11 cellular contexts compared by ENCODE assay signal in genomic region chr10:122152544-122152943, GRCh38.
DNase-seq lines count a peak whose midpoint lies in the region; ATAC-seq and TF ChIP-seq lines count a peak whose summit lies in the region.
"Had no signal": no experiment of that assay in that cellular context is flagged by ENCODE, and none has a peak within 500 bp of the region (broad histone marks: within the 10 kb centered on the region; RNA-seq: fewer than 3 reads in every experiment).

No MANE protein-coding gene starts in this region.

- peaks cover 56% of the 10 kb centered on the region for H3K4me1 ChIP-seq in adipocyte (ENCODE audit: control insufficient read depth, insufficient read depth, low read length)
- peaks cover 0 to 72% (median 62%) of the 10 kb centered on the region in 4 donors for H3K4me1 ChIP-seq in sigmoid colon
- H3K4me1 ChIP-seq in PC-9 (replicated peaks; ENCODE audit: insufficient read depth), result no peaks in the 10 kb centered on the region

- peak in 3 of 4 donors; percentile 32 to 97 (median 72) for TF ChIP-seq EP300 in sigmoid colon (IDR thresholded peaks at IDR 0.05)

- H3K9ac ChIP-seq in adipocyte (ENCODE audit: low read length), result no peak overlapping the region

- POLR2A ChIA-PET in PC-9 (lab: Charles Lee; ENCODE audit: unreplicated experiment), result no interaction called here

- BruUV-seq in PC-9 (replicated peaks; lab: Mats Ljungman, UMichigan), result no TSS peak

- H3K27ac Mint-ChIP-seq in activated T-cell treated with anti-CD3 and anti-CD28 coated beads, Interleukin-2, amount 50 U/mL, for 72 hours, result no peak overlapping the region
- H3K27ac Mint-ChIP-seq: activated B cell treated with CpG ODN at 0.5 μM for 24 hours had no signal

- no peaks in the 10 kb centered on the region for H3K9me2 ChIP-seq in PC-9 (ENCODE audit: insufficient read depth)

- H3K36me3 Mint-ChIP-seq in activated T-cell treated with anti-CD3 and anti-CD28 coated beads, Interleukin-2, amount 50 U/mL, for 72 hours (ENCODE audit: insufficient read depth in 2 of 2), result no peaks in the 10 kb centered on the region

- no peaks in the 10 kb centered on the region for H3F3A ChIP-seq in PC-9 (ENCODE audit: insufficient read depth, low read depth)

- H4K20me1 ChIP-seq in PC-9 (ENCODE audit: insufficient read depth), result no peaks in the 10 kb centered on the region

- TF ChIP-seq POLR2A in sigmoid colon (IDR thresholded peaks at IDR 0.05), result no peak

- WGBS in sigmoid colon, 2 donors, result 79 to 89% methylated on average over 9 of the region's 9 CpGs

- H3K4me2 ChIP-seq in PC-9, result no peak overlapping the region

- H2AFZ ChIP-seq in PC-9, result no peak overlapping the region

- H3K9me3 ChIP-seq in adipocyte (ENCODE audit: control insufficient read depth, low read length), result no peaks in the 10 kb centered on the region
- no peaks in the 10 kb centered on the region for H3K9me3 ChIP-seq in sigmoid colon
- H3K9me3 ChIP-seq in PC-9 (ENCODE audit: insufficient read depth, low read depth), result no peaks in the 10 kb centered on the region

- H3K27me3 ChIP-seq in adipocyte (replicated peaks; ENCODE audit: control insufficient read depth, insufficient read depth, low read length) (no peaks in the 10 kb centered on the region), sigmoid colon (no peaks in the 10 kb centered on the region), PC-9 (ENCODE audit: insufficient read depth, low read depth) (no peaks in the 10 kb centered on the region)

- no peak overlapping the region for H3K4me3 Mint-ChIP-seq in activated T-cell treated with anti-CD3 and anti-CD28 coated beads, Interleukin-2, amount 50 U/mL, for 72 hours
- H3K4me3 Mint-ChIP-seq: activated B cell treated with CpG ODN at 0.5 μM for 24 hours had no signal

- ATAC-seq in Right ventricle myocardium superior (ENCODE audit: poor library complexity), result peak; percentile 69
- no peak for ATAC-seq in GM21381 (IDR thresholded peaks at IDR 0.05; ENCODE audit: unreplicated experiment)
- ATAC-seq in activated T-cell treated with anti-CD3 and anti-CD28 coated beads, Interleukin-2, amount 50 U/mL, for 72 hours (replicated peaks in 1 of 2), result no peak

- intact Hi-C loops in Right ventricle myocardium superior (cut with DNase I) (no loop called here), sigmoid colon (cut with DNase I) (no loop called here), PC-9 (cut with micrococcal nuclease; ENCODE audit: unreplicated experiment) (no loop called here)

- H3K4me3 ChIP-seq in adipocyte (ENCODE audit: low read length) (no peak overlapping the region), sigmoid colon (no peak overlapping the region), PC-9 (no peak overlapping the region)

- H3K27ac ChIP-seq in sigmoid colon, result peak overlapping the region; percentile 68 to 85 (median 83)
- no peak overlapping the region for H3K27ac ChIP-seq in PC-9

- TF ChIP-seq CTCF in sigmoid colon (IDR thresholded peaks at IDR 0.05) (no peak), PC-9 (conservative IDR thresholded peaks at IDR 0.05) (no peak)

- H3K79me2 ChIP-seq in PC-9 (ENCODE audit: low read depth), result no peaks in the 10 kb centered on the region

- no peaks in the 10 kb centered on the region for H3K36me3 ChIP-seq in adipocyte (ENCODE audit: control insufficient read depth, insufficient read depth, low read length, severe bottlenecking)
- H3K36me3 ChIP-seq in sigmoid colon, result no peaks in the 10 kb centered on the region
- H3K36me3 ChIP-seq in PC-9 (ENCODE audit: low read depth), result no peaks in the 10 kb centered on the region

- H3K27me3 Mint-ChIP-seq in activated T-cell treated with anti-CD3 and anti-CD28 coated beads, Interleukin-2, amount 50 U/mL, for 72 hours (ENCODE audit: low read depth), result peaks cover 13% of the 10 kb centered on the region

- DNase-seq in GM04504 (ENCODE audit: low read depth) (peak; percentile 78), adipocyte (ENCODE audit: low read depth) (peak; percentile 42), Right ventricle myocardium superior (peak; percentile 91), sigmoid colon (peak; percentile 97), PC-9 (no peak), NCI-H526 treated with DMSO at 0.1 percent for 48 hours (lab: John Stamatoyannopoulos, UW) (no peak)
- no peak for DNase-seq in activated T-cell treated with anti-CD3 and anti-CD28 coated beads, Interleukin-2, amount 50 U/mL, for 72 hours
- DNase-seq: activated B cell treated with CpG ODN at 0.5 μM for 24 hours; islet precursor cell; stimulated activated CD4-positive, alpha-beta T cell treated with anti-CD3 and anti-CD28 coated beads, Interleukin-2, amount 100 ng/mL, for 24 hours had no signal

- H3K4me1 Mint-ChIP-seq in activated T-cell treated with anti-CD3 and anti-CD28 coated beads, Interleukin-2, amount 50 U/mL, for 72 hours (ENCODE audit: low read depth), result no peaks in the 10 kb centered on the region
- H3K4me1 Mint-ChIP-seq: activated B cell treated with CpG ODN at 0.5 μM for 24 hours had no signal

- H3K9me3 Mint-ChIP-seq in activated T-cell treated with anti-CD3 and anti-CD28 coated beads, Interleukin-2, amount 50 U/mL, for 72 hours, result no peaks in the 10 kb centered on the region
- H3K9me3 Mint-ChIP-seq: activated B cell treated with CpG ODN at 0.5 μM for 24 hours had no signal

- CTCF ChIA-PET in PC-9 (lab: Charles Lee), result no interaction called here

Comparison
In these comparisons a context has a peak if more than half of its experiments do, and no peak if none do; other contexts are left out.
1. DNase-seq: peak in GM04504 (single experiment), adipocyte (single experiment), Right ventricle myocardium superior (single experiment) and sigmoid colon (single experiment); none in activated T-cell treated with anti-CD3 and anti-CD28 coated beads, Interleukin-2, amount 50 U/mL, for 72 hours (0 of 2), PC-9 (0 of 2) and NCI-H526 treated with DMSO at 0.1 percent for 48 hours (single experiment).